Comparison of ENCODE assay signal across 1 cellular context in the genomic region with DNA sequence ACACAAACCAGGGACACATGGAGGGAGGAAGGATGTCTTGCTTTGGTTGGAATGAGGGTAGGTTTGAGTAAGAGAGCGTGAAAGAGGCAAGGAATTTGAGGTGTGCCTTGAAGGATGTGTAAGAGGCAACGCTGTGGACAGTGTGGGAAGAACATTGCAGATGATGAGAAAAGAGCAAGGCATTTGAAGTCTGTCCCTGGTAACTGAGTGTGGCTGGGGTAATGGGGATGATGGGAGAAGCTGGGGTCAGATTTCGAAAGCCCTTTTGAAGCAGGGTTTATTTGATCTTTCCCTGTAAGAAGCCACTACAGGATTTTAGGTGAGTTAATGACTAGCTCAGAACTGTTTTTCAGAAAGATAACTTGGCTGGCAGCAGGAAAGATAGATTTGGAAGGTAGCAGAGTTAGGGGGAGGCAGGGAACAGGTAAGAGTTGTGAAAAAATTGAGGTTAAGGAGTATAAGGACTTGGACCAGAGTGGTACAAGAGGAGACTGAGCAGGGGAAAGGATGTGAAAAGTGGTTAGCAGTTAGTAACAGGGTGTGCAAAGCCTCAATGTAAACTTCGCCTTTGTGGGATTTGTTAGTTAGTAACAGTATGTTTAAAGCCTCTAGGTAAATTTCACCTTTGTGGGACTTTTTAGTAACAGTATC.
A peak's percentile ranks its signal among the peaks of the same experiment; 100 is the strongest.
TF ChIP-seq lines count a peak whose summit lies in the region.

No MANE protein-coding gene starts in this region.

TF ChIP-seq in HepG2, 621 proteins besides CTCF, POLR2A, EP300 and RAD21 (continued from another document and continues in another):
- TF ChIP-seq, protein P1, sequence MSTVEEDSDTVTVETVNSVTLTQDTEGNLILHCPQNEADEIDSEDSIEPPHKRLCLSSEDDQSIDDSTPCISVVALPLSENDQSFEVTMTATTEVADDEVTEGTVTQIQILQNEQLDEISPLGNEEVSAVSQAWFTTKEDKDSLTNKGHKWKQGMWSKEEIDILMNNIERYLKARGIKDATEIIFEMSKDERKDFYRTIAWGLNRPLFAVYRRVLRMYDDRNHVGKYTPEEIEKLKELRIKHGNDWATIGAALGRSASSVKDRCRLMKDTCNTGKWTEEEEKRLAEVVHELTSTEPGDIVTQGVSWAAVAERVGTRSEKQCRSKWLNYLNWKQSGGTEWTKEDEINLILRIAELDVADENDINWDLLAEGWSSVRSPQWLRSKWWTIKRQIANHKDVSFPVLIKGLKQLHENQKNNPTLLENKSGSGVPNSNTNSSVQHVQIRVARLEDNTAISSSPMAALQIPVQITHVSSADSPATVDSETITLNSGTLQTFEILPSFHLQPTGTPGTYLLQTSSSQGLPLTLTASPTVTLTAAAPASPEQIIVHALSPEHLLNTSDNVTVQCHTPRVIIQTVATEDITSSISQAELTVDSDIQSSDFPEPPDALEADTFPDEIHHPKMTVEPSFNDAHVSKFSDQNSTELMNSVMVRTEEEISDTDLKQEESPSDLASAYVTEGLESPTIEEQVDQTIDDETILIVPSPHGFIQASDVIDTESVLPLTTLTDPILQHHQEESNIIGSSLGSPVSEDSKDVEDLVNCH (CRISPR knock-in tag; IDR thresholded peaks at IDR 0.05): no peak
- TF ChIP-seq, protein P2, sequence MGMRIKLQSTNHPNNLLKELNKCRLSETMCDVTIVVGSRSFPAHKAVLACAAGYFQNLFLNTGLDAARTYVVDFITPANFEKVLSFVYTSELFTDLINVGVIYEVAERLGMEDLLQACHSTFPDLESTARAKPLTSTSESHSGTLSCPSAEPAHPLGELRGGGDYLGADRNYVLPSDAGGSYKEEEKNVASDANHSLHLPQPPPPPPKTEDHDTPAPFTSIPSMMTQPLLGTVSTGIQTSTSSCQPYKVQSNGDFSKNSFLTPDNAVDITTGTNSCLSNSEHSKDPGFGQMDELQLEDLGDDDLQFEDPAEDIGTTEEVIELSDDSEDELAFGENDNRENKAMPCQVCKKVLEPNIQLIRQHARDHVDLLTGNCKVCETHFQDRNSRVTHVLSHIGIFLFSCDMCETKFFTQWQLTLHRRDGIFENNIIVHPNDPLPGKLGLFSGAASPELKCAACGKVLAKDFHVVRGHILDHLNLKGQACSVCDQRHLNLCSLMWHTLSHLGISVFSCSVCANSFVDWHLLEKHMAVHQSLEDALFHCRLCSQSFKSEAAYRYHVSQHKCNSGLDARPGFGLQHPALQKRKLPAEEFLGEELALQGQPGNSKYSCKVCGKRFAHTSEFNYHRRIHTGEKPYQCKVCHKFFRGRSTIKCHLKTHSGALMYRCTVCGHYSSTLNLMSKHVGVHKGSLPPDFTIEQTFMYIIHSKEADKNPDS (CRISPR knock-in tag; IDR thresholded peaks at IDR 0.05): no peak
- TF ChIP-seq SATB2 (CRISPR knock-in tag; IDR thresholded peaks at IDR 0.05) (no peak), IRF2 (CRISPR knock-in tag; IDR thresholded peaks at IDR 0.05) (peak; percentile 35; the same call in 1 of the 2 replicates), MIXL1 (CRISPR knock-in tag; IDR thresholded peaks at IDR 0.05) (no peak), ZNF556 (CRISPR knock-in tag; IDR thresholded peaks at IDR 0.05; ENCODE audit: borderline replicate concordance) (no peak), ASH2L (IDR thresholded peaks at IDR 0.05; ENCODE audit: insufficient read length, low read depth, low read length) (no peak), RORA (CRISPR knock-in tag; IDR thresholded peaks at IDR 0.05) (no peak), CHD2 (IDR thresholded peaks at IDR 0.05; ENCODE audit: low read depth, low read length) (no peak), STAG1 (CRISPR knock-in tag; IDR thresholded peaks at IDR 0.05) (no peak), AGO1 (IDR thresholded peaks at IDR 0.05; ENCODE audit: low read depth, low read length, poor library complexity, severe bottlenecking) (no peak), HOXA9 (CRISPR knock-in tag; IDR thresholded peaks at IDR 0.05; ENCODE audit: borderline replicate concordance) (no peak), SOX5 (CRISPR knock-in tag; IDR thresholded peaks at IDR 0.05; ENCODE audit: borderline replicate concordance) (no peak), RFXAP (CRISPR knock-in tag; IDR thresholded peaks at IDR 0.05; ENCODE audit: borderline replicate concordance) (no peak), ZNF546 (CRISPR knock-in tag; conservative IDR thresholded peaks at IDR 0.05) (no peak), PLRG1 (conservative IDR thresholded peaks at IDR 0.05) (no peak), ZNF781 (CRISPR knock-in tag; IDR thresholded peaks at IDR 0.05; ENCODE audit: borderline replicate concordance, not compliant biosample characterization) (no peak), XRCC5 (optimal IDR thresholded peaks at IDR 0.05; ENCODE audit: low read length) (no peak), ZNF44 (CRISPR knock-in tag; IDR thresholded peaks at IDR 0.05) (no peak), SPEN (CRISPR knock-in tag; IDR thresholded peaks at IDR 0.05; ENCODE audit: low read depth) (no peak), SOX6 (IDR thresholded peaks at IDR 0.05) (no peak), SOX6 (CRISPR knock-in tag; IDR thresholded peaks at IDR 0.05) (peak; percentile 56; the same call in 1 of the 2 replicates), KDM4B (CRISPR knock-in tag; IDR thresholded peaks at IDR 0.05) (no peak), PRMT3 (CRISPR knock-in tag; IDR thresholded peaks at IDR 0.05; ENCODE audit: borderline replicate concordance, low read depth) (no peak), TEAD3 (CRISPR knock-in tag; optimal IDR thresholded peaks at IDR 0.05; ENCODE audit: borderline replicate concordance) (peak; percentile 7), ZNF350 (CRISPR knock-in tag; IDR thresholded peaks at IDR 0.05; ENCODE audit: borderline replicate concordance, low read depth) (no peak), ZKSCAN1 (IDR thresholded peaks at IDR 0.05; ENCODE audit: low read length) (no peak), ZBTB21 (CRISPR knock-in tag; IDR thresholded peaks at IDR 0.05) (no peak), ZNF468 (CRISPR knock-in tag; IDR thresholded peaks at IDR 0.05) (no peak), DMAP1 (CRISPR knock-in tag; IDR thresholded peaks at IDR 0.05) (no peak), CEBPG (CRISPR knock-in tag; IDR thresholded peaks at IDR 0.05) (peak; percentile 56), ZNF816 (CRISPR knock-in tag; IDR thresholded peaks at IDR 0.05; ENCODE audit: borderline replicate concordance) (no peak), CEBPB (IDR thresholded peaks at IDR 0.05; ENCODE audit: borderline replicate concordance, low read depth, low read length) (no peak), ELF3 (CRISPR knock-in tag; IDR thresholded peaks at IDR 0.05) (peak; percentile 36; the same call in 1 of the 2 replicates), PHF21A (CRISPR knock-in tag; IDR thresholded peaks at IDR 0.05) (peak; percentile 47; the same call in 1 of the 2 replicates), ZNF143 (CRISPR knock-in tag; IDR thresholded peaks at IDR 0.05) (peak; percentile 73), HNF4G (IDR thresholded peaks at IDR 0.05; ENCODE audit: borderline replicate concordance, low read depth, low read length) (no peak), HNF4G (CRISPR knock-in tag; IDR thresholded peaks at IDR 0.05; ENCODE audit: borderline replicate concordance, low read depth) (no peak), ZNF121 (CRISPR knock-in tag; IDR thresholded peaks at IDR 0.05) (no peak)
- TF ChIP-seq, protein P3, sequence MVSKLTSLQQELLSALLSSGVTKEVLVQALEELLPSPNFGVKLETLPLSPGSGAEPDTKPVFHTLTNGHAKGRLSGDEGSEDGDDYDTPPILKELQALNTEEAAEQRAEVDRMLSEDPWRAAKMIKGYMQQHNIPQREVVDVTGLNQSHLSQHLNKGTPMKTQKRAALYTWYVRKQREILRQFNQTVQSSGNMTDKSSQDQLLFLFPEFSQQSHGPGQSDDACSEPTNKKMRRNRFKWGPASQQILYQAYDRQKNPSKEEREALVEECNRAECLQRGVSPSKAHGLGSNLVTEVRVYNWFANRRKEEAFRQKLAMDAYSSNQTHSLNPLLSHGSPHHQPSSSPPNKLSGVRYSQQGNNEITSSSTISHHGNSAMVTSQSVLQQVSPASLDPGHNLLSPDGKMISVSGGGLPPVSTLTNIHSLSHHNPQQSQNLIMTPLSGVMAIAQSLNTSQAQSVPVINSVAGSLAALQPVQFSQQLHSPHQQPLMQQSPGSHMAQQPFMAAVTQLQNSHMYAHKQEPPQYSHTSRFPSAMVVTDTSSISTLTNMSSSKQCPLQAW (CRISPR knock-in tag; IDR thresholded peaks at IDR 0.05): peak; percentile 63
- TF ChIP-seq, protein P4, sequence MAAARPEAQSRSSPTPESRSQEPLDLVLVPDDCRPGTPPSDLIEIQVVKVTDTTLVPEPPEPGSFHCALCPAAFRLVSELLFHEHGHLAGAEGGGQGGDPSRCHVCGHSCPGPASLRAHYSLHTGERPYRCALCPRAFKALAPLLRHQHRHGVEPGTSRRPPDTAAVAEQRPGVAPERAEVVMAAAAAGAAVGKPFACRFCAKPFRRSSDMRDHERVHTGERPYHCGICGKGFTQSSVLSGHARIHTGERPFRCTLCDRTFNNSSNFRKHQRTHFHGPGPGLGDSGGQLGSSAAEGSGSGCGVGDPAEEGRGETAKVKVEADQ (CRISPR knock-in tag; IDR thresholded peaks at IDR 0.05; ENCODE audit: borderline replicate concordance): no peak
- TF ChIP-seq, protein P5, sequence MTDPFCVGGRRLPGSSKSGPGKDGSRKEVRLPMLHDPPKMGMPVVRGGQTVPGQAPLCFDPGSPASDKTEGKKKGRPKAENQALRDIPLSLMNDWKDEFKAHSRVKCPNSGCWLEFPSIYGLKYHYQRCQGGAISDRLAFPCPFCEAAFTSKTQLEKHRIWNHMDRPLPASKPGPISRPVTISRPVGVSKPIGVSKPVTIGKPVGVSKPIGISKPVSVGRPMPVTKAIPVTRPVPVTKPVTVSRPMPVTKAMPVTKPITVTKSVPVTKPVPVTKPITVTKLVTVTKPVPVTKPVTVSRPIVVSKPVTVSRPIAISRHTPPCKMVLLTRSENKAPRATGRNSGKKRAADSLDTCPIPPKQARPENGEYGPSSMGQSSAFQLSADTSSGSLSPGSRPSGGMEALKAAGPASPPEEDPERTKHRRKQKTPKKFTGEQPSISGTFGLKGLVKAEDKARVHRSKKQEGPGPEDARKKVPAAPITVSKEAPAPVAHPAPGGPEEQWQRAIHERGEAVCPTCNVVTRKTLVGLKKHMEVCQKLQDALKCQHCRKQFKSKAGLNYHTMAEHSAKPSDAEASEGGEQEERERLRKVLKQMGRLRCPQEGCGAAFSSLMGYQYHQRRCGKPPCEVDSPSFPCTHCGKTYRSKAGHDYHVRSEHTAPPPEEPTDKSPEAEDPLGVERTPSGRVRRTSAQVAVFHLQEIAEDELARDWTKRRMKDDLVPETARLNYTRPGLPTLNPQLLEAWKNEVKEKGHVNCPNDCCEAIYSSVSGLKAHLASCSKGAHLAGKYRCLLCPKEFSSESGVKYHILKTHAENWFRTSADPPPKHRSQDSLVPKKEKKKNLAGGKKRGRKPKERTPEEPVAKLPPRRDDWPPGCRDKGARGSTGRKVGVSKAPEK (CRISPR knock-in tag; IDR thresholded peaks at IDR 0.05; ENCODE audit: borderline replicate concordance): no peak
- TF ChIP-seq, protein P6, sequence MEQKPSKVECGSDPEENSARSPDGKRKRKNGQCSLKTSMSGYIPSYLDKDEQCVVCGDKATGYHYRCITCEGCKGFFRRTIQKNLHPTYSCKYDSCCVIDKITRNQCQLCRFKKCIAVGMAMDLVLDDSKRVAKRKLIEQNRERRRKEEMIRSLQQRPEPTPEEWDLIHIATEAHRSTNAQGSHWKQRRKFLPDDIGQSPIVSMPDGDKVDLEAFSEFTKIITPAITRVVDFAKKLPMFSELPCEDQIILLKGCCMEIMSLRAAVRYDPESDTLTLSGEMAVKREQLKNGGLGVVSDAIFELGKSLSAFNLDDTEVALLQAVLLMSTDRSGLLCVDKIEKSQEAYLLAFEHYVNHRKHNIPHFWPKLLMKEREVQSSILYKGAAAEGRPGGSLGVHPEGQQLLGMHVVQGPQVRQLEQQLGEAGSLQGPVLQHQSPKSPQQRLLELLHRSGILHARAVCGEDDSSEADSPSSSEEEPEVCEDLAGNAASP (CRISPR knock-in tag; IDR thresholded peaks at IDR 0.05; ENCODE audit: borderline replicate concordance): no peak; the same call in 1 of the 2 replicates
- TF ChIP-seq, protein P7, sequence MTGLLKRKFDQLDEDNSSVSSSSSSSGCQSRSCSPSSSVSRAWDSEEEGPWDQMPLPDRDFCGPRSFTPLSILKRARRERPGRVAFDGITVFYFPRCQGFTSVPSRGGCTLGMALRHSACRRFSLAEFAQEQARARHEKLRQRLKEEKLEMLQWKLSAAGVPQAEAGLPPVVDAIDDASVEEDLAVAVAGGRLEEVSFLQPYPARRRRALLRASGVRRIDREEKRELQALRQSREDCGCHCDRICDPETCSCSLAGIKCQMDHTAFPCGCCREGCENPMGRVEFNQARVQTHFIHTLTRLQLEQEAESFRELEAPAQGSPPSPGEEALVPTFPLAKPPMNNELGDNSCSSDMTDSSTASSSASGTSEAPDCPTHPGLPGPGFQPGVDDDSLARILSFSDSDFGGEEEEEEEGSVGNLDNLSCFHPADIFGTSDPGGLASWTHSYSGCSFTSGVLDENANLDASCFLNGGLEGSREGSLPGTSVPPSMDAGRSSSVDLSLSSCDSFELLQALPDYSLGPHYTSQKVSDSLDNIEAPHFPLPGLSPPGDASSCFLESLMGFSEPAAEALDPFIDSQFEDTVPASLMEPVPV (CRISPR knock-in tag; IDR thresholded peaks at IDR 0.05): no peak
- TF ChIP-seq, protein P8, sequence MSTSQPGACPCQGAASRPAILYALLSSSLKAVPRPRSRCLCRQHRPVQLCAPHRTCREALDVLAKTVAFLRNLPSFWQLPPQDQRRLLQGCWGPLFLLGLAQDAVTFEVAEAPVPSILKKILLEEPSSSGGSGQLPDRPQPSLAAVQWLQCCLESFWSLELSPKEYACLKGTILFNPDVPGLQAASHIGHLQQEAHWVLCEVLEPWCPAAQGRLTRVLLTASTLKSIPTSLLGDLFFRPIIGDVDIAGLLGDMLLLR (CRISPR knock-in tag; IDR thresholded peaks at IDR 0.05): no peak
- TF ChIP-seq, protein P9, sequence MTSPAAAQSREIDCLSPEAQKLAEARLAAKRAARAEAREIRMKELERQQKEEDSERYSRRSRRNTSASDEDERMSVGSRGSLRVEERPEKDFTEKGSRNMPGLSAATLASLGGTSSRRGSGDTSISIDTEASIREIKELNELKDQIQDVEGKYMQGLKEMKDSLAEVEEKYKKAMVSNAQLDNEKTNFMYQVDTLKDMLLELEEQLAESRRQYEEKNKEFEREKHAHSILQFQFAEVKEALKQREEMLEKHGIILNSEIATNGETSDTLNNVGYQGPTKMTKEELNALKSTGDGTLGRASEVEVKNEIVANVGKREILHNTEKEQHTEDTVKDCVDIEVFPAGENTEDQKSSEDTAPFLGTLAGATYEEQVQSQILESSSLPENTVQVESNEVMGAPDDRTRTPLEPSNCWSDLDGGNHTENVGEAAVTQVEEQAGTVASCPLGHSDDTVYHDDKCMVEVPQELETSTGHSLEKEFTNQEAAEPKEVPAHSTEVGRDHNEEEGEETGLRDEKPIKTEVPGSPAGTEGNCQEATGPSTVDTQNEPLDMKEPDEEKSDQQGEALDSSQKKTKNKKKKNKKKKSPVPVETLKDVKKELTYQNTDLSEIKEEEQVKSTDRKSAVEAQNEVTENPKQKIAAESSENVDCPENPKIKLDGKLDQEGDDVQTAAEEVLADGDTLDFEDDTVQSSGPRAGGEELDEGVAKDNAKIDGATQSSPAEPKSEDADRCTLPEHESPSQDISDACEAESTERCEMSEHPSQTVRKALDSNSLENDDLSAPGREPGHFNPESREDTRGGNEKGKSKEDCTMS (CRISPR knock-in tag; conservative IDR thresholded peaks at IDR 0.05): no peak
